In genomic region chr18:51194604-51195003, GRCh38 we compare ENCODE assay signal across 8 cellular contexts. TPM values are rescaled to one million over a fixed set of nuclear protein-coding genes. Genes with fewer than 3 reads are reported as not detected.
DNase-seq lines count a peak whose midpoint lies in the region; ATAC-seq and TF ChIP-seq lines count a peak whose summit lies in the region.

No MANE protein-coding gene starts in this region.

- no peaks in the 10 kb centered on the region for H3K9me3 Mint-ChIP-seq in Calu3 (ENCODE audit: low read depth, unreplicated experiment)
- H3K9me3 Mint-ChIP-seq in neural progenitor cell = peaks cover 6% of the 10 kb centered on the region

- peaks cover 73% of the 10 kb centered on the region for H3K79me2 ChIP-seq in neural progenitor cell (ENCODE audit: low read depth)

- H3K36me3 Mint-ChIP-seq in Calu3 (ENCODE audit: insufficient read depth, unreplicated experiment) (peaks cover 64% of the 10 kb centered on the region), neural progenitor cell (peaks cover 39% of the 10 kb centered on the region)

- H3K4me1 Mint-ChIP-seq in Calu3 (ENCODE audit: low read depth, unreplicated experiment) (peaks cover 17% of the 10 kb centered on the region), neural progenitor cell (peaks cover 26% of the 10 kb centered on the region)

- peaks cover 26% of the 10 kb centered on the region for H3F3A ChIP-seq in neural progenitor cell (ENCODE audit: low read depth)

- peak overlapping the region; percentile 81 for H3K27ac Mint-ChIP-seq in Calu3 (ENCODE audit: unreplicated experiment)
- peak overlapping the region; percentile 98 for H3K27ac Mint-ChIP-seq in neural progenitor cell

- H3K9ac ChIP-seq in neural progenitor cell = no peak overlapping the region

- H2AFZ ChIP-seq in neural progenitor cell (replicated peaks) = no peak overlapping the region

- CTCF ChIA-PET in Calu3 (lab: Charles Lee) = interaction anchor here (1.2 kb wide), 1 partner anchor 41 kb away, joined by 4 read pairs; no protein-coding TSS in a partner anchor

- H3K4me3 ChIP-seq in NB4 (ENCODE audit: low read depth, low read length) (peak overlapping the region; percentile 80), dorsolateral prefrontal cortex (peak overlapping the region in 50 of 59 donors; percentile 6 to 95 (median 85)), neural progenitor cell (peak overlapping the region; percentile 83)

- peak overlapping the region in 1 of 59 donors; percentile 6 for H3K27ac ChIP-seq in dorsolateral prefrontal cortex
- no peak overlapping the region for H3K27ac ChIP-seq in neural progenitor cell

- ATAC-seq in GM18511 (IDR thresholded peaks at IDR 0.05; ENCODE audit: unreplicated experiment) = no peak

- H3K4me1 ChIP-seq in neural progenitor cell = peaks cover 35% of the 10 kb centered on the region

- H3K4me3 Mint-ChIP-seq in Calu3 (ENCODE audit: low read depth, unreplicated experiment) = peak overlapping the region; percentile 80
- H3K4me3 Mint-ChIP-seq in neural progenitor cell = peak overlapping the region; percentile 98

- H3K9me3 ChIP-seq in neural progenitor cell (ENCODE audit: low read depth) = no peaks in the 10 kb centered on the region

- no peak for TF ChIP-seq CTCF in Calu3 (IDR thresholded peaks at IDR 0.05; ENCODE audit: unreplicated experiment)
- TF ChIP-seq CTCF in NB4 (IDR thresholded peaks at IDR 0.05; ENCODE audit: low read depth, low read length) = no peak
- no peak for TF ChIP-seq CTCF in dorsolateral prefrontal cortex (IDR thresholded peaks at IDR 0.05 in 54 of 56, conservative IDR thresholded peaks at IDR 0.05 in 2 of 56; ENCODE audit: low read depth in 1 of 56, partially characterized antibody in 56 of 56)
- no peak for TF ChIP-seq CTCF in neural progenitor cell (IDR thresholded peaks at IDR 0.05)

- no peak for DNase-seq in Calu3
- DNase-seq in NB4 (ENCODE audit: low read depth) = peak; percentile 16
- DNase-seq in dorsolateral prefrontal cortex = no peak
- peak; percentile 8 for DNase-seq in neural progenitor cell (ENCODE audit: low spot score)
- no peak for DNase-seq in inferior parietal cortex (ENCODE audit: extremely low spot score)
- no peak for DNase-seq in stimulated activated CD4-positive, alpha-beta T cell treated with anti-CD3 and anti-CD28 coated beads, Interleukin-2, amount 100 ng/mL, for 48 hours
- DNase-seq in NCI-H2171 (lab: John Stamatoyannopoulos, UW) = no peak

- H3K4me2 ChIP-seq in neural progenitor cell = peak overlapping the region; percentile 87

- H3K27me3 Mint-ChIP-seq in Calu3 (ENCODE audit: unreplicated experiment) (no peaks in the 10 kb centered on the region), neural progenitor cell (ENCODE audit: insufficient read depth, low read depth) (peaks cover 8% of the 10 kb centered on the region)

- peaks cover 58% of the 10 kb centered on the region for H4K20me1 ChIP-seq in neural progenitor cell (ENCODE audit: low read depth)

- H3K27me3 ChIP-seq in dorsolateral prefrontal cortex (no peaks in the 10 kb centered on the region), neural progenitor cell (no peaks in the 10 kb centered on the region)

- no peaks in the 10 kb centered on the region for H3K36me3 ChIP-seq in neural progenitor cell

- BruUV-seq in Calu3 (replicated peaks; lab: Mats Ljungman, UMichigan) = no TSS peak

- intact Hi-C loops in Calu3 (cut with micrococcal nuclease; ENCODE audit: unreplicated experiment) = loop anchor here (2.0 to 10.0 kb wide), 5 partner anchors 42 to 370 kb away; partner anchors contain the start of gene MRO
- intact Hi-C loops in dorsolateral prefrontal cortex (cut with DNase I) = loop anchor here (5.0 to 10.0 kb wide), 7 partner anchors 82 to 910 kb away; partner anchors contain the start of genes ELAC1 (in 2 of the 2), CXXC1 (in 1 of the 2), MBD1 (in 1 of the 2) and ME2 (in 1 of the 2)

- TF ChIP-seq POLR2A in NB4 (IDR thresholded peaks at IDR 0.05; ENCODE audit: extremely low read depth, insufficient read length) = no peak

RNA-seq across cellular contexts. Expression of gene MEX3C, which starts 2.9 kb away (rescaled TPM):
- total RNA-seq in Calu3 (2022) (71.5 and 86.9 TPM in 2 replicates), dorsolateral prefrontal cortex (10 to 100 TPM; 16.1 to 34.8 (median 23.9) TPM), neural progenitor cell (ENCODE audit: low replicate concordance) (67.5 and 94.7 TPM in 2 replicates)

Comparison
In these comparisons a context has a peak if more than half of its experiments do, and no peak if none do; other contexts are left out.
1. DNase-seq: peak in NB4 (single experiment) and neural progenitor cell (single experiment); none in Calu3 (single experiment), dorsolateral prefrontal cortex (0 of 10), inferior parietal cortex (single experiment), stimulated activated CD4-positive, alpha-beta T cell treated with anti-CD3 and anti-CD28 coated beads, Interleukin-2, amount 100 ng/mL, for 48 hours (0 of 2) and NCI-H2171 (single experiment).
2. Peak in every context shown above with its lines, with median percentiles within 50 percentile points of each other: H3K4me3 ChIP-seq.